1 cellular context compared by ENCODE assay signal in the genomic region with DNA sequence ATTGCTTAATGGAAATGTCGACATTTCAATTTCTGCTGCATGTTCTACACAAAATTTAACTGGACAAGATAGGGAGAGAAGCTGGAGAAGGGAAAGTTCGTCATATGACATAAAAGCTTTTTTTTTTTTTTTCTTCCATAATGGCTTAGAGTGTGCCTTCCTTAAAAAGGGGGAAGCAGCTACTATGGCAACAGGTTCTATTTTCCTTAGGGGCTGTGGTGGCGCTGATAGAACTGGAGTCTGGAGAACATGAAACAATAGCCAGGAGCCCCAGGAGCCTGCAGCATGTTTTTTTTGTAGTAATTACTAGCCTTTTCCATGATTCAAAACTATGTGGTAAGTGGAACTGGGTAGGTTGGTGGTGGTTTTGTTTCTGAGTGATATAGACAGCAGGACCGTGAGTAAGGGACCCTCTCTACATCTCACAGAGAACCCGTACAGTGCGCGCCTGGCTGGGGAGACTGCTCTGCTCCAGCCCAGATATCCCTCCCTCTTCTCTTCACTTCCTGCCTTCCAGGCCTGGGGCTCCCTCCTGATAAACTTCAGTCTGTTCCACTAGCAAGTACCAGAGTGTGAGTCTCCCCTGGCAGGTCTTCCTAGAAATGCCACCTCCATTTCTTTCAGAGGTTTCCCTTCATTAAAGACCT.
TF ChIP-seq lines count a peak whose summit lies in the region.

No MANE protein-coding gene starts in this region.

TF ChIP-seq in SK-N-SH treated with all-trans-retinoic acid at 6 μM for 48 hours, 23 proteins besides CTCF, POLR2A, EP300 and RAD21 (continued from another document):
- TF ChIP-seq, protein P1, sequence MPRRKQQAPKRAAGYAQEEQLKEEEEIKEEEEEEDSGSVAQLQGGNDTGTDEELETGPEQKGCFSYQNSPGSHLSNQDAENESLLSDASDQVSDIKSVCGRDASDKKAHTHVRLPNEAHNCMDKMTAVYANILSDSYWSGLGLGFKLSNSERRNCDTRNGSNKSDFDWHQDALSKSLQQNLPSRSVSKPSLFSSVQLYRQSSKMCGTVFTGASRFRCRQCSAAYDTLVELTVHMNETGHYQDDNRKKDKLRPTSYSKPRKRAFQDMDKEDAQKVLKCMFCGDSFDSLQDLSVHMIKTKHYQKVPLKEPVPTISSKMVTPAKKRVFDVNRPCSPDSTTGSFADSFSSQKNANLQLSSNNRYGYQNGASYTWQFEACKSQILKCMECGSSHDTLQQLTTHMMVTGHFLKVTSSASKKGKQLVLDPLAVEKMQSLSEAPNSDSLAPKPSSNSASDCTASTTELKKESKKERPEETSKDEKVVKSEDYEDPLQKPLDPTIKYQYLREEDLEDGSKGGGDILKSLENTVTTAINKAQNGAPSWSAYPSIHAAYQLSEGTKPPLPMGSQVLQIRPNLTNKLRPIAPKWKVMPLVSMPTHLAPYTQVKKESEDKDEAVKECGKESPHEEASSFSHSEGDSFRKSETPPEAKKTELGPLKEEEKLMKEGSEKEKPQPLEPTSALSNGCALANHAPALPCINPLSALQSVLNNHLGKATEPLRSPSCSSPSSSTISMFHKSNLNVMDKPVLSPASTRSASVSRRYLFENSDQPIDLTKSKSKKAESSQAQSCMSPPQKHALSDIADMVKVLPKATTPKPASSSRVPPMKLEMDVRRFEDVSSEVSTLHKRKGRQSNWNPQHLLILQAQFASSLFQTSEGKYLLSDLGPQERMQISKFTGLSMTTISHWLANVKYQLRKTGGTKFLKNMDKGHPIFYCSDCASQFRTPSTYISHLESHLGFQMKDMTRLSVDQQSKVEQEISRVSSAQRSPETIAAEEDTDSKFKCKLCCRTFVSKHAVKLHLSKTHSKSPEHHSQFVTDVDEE (CRISPR knock-in tag; IDR thresholded peaks at IDR 0.05), result no peak
- TF ChIP-seq, protein P2, sequence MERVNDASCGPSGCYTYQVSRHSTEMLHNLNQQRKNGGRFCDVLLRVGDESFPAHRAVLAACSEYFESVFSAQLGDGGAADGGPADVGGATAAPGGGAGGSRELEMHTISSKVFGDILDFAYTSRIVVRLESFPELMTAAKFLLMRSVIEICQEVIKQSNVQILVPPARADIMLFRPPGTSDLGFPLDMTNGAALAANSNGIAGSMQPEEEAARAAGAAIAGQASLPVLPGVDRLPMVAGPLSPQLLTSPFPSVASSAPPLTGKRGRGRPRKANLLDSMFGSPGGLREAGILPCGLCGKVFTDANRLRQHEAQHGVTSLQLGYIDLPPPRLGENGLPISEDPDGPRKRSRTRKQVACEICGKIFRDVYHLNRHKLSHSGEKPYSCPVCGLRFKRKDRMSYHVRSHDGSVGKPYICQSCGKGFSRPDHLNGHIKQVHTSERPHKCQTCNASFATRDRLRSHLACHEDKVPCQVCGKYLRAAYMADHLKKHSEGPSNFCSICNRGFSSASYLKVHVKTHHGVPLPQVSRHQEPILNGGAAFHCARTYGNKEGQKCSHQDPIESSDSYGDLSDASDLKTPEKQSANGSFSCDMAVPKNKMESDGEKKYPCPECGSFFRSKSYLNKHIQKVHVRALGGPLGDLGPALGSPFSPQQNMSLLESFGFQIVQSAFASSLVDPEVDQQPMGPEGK (CRISPR knock-in tag; IDR thresholded peaks at IDR 0.05; ENCODE audit: borderline replicate concordance), result no peak
- TF ChIP-seq, protein P3, sequence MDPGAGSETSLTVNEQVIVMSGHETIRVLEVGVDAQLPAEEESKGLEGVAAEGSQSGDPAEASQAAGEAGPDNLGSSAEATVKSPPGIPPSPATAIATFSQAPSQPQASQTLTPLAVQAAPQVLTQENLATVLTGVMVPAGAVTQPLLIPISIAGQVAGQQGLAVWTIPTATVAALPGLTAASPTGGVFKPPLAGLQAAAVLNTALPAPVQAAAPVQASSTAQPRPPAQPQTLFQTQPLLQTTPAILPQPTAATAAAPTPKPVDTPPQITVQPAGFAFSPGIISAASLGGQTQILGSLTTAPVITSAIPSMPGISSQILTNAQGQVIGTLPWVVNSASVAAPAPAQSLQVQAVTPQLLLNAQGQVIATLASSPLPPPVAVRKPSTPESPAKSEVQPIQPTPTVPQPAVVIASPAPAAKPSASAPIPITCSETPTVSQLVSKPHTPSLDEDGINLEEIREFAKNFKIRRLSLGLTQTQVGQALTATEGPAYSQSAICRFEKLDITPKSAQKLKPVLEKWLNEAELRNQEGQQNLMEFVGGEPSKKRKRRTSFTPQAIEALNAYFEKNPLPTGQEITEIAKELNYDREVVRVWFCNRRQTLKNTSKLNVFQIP (CRISPR knock-in tag; IDR thresholded peaks at IDR 0.05; ENCODE audit: borderline replicate concordance, low read depth), result no peak
- no peak for TF ChIP-seq ESRRG (CRISPR knock-in tag; IDR thresholded peaks at IDR 0.05)
TF ChIP-seq in SK-N-SH treated with all-trans-retinoic acid at 6 μM for 48 hours: peak in this region for 0.
